In the genomic region with DNA sequence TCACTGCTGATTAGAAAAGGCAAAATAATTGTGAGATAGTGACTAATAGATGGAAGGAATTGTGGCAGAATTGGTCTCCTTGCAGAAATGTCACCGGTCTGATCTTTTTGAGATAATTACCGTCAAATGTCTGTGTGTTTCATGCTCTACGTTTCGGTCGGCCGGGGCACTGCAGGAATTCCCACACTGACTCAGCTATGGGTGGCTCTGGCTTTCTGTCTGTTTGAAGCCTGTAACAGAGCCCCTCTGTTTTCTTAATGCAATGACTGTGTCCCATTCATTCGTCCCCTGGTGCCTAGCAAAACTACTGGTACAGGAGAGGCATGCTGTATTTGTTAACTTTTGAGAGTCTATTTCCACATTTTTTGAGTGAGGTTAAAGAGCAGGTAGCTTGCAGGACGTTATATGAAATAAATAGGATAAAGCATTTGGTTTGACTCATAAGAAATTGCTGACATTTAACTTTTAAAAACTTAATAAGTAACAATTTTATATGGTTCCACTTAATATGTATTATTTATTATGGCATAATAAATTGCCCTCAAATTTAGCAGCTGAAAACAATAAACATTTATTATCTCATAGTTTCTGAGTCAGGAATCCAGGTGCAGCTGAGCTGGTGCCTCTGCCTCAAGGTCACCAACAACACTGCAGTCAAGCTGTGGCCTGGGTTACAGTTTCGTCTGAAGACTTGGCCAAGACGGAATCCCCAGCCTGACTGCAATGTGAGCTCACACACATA, we compare ENCODE assay signal across 13 cellular contexts.
"Had no signal": no experiment of that assay in that cellular context is flagged by ENCODE, and none has a peak within 500 bp of the region (broad histone marks: within the 10 kb centered on the region; RNA-seq: fewer than 3 reads in every experiment).

No MANE protein-coding gene starts in this region.

- ATAC-seq: esophagus mucosa had no signal

- FAIRE-seq: endometrium, TTC549 had no signal

- H3K4me1 ChIP-seq: colonic mucosa, neural progenitor cell, sigmoid colon, uterus had no signal

- H3K27me3 ChIP-seq: colonic mucosa, neural progenitor cell, sigmoid colon, tibial artery, uterus had no signal

- H3K9me3 ChIP-seq: colonic mucosa, sigmoid colon, tibial artery, uterus had no signal

- H3K4me3 ChIP-seq: colonic mucosa, neural progenitor cell, sigmoid colon, tibial artery, uterus had no signal

- DNase-seq: activated B cell treated with CpG ODN at 0.5 μM for 24 hours; activated CD4-positive, alpha-beta T cell treated with anti-CD3 and anti-CD28 coated beads, Interleukin-2, amount 10 ng/mL, durations not matched to agents 24 days and 14 days; activated naive CD4-positive, alpha-beta T cell; colonic mucosa; sigmoid colon; stimulated activated CD4-positive, alpha-beta T cell treated with anti-CD3 and anti-CD28 coated beads, Interleukin-12 subunit alpha, Interleukin-12 subunit beta, amount 100 ng/mL, for 4 hours; stimulated activated CD4-positive, alpha-beta T cell treated with anti-CD3 and anti-CD28 coated beads, Interleukin-2, amount 100 ng/mL, for 24 hours; tibial artery; uterus had no signal

- H3K4me2 ChIP-seq: neural progenitor cell had no signal

- H3K36me3 ChIP-seq: colonic mucosa, neural progenitor cell, sigmoid colon, tibial artery, uterus had no signal

- H3K9ac ChIP-seq: neural progenitor cell had no signal

- H2AFZ ChIP-seq: neural progenitor cell had no signal

- H3K27ac ChIP-seq: colonic mucosa, neural progenitor cell, sigmoid colon, tibial artery, uterus had no signal
